ENCODE assay signal across 16 cellular contexts in genomic region chr16:4420703-4421102, GRCh38. TPM values are rescaled to one million over a fixed set of nuclear protein-coding genes. Genes with fewer than 3 reads are reported as not detected.
"Had no signal": no experiment of that assay in that cellular context is flagged by ENCODE, and none has a peak within 500 bp of the region (broad histone marks: within the 10 kb centered on the region; RNA-seq: fewer than 3 reads in every experiment).

No MANE protein-coding gene starts in this region.

- H3K36me3 ChIP-seq: gastrocnemius medialis, thyroid gland, vagina had no signal

- H3K9me3 ChIP-seq: gastrocnemius medialis, thyroid gland, vagina had no signal

- H3K27ac ChIP-seq: coronary artery, gastrocnemius medialis, skin epidermis, thyroid gland, vagina, WERI-Rb-1 had no signal

- H3K4me3 ChIP-seq: coronary artery, gastrocnemius medialis, skin epidermis, thyroid gland, vagina had no signal

- H3K27me3 ChIP-seq: gastrocnemius medialis, thyroid gland, vagina had no signal

- DNase-seq: activated CD4-positive, alpha-beta T cell treated with anti-CD3 and anti-CD28 coated beads for 36 hours; activated CD8-positive, alpha-beta memory T cell treated with anti-CD3 and anti-CD28 coated beads, Interleukin-2, amount 50 U/mL, for 48 hours; activated CD8-positive, alpha-beta T cell treated with anti-CD3 and anti-CD28 coated beads, Interleukin-2, amount 10 ng/mL, durations not matched to agents 7 days and 5 days; activated naive CD4-positive, alpha-beta T cell treated with Interleukin-2 at 50 U/mL for 16 hours; caudate nucleus; effector memory CD4-positive, alpha-beta T cell; gastrocnemius medialis; kidney glomerular epithelial cell; stimulated activated CD4-positive, alpha-beta T cell treated with anti-CD3 and anti-CD28 coated beads, Interleukin-4, amount 100 ng/mL, for 4 hours; stimulated activated naive CD8-positive, alpha-beta T cell treated with anti-CD3 and anti-CD28 coated beads, Interleukin-15, amount 100 ng/mL, for 72 hours; T1000; thyroid gland; WERI-Rb-1 had no signal

RNA-seq across cellular contexts. Expression of gene VASN, which starts 49.1 kb away (rescaled TPM):
- total RNA-seq: activated CD4-positive, alpha-beta T cell treated with anti-CD3 and anti-CD28 coated beads for 36 hours; activated CD8-positive, alpha-beta T cell treated with anti-CD3 and anti-CD28 coated beads, Interleukin-2, amount 10 ng/mL, durations not matched to agents 7 days and 5 days had no signal
